ENCODE assay signal across 1 cellular context in genomic region chrX:4240541-4241194, GRCh38.
A peak's percentile ranks its signal among the peaks of the same experiment; 100 is the strongest.
TF ChIP-seq lines count a peak whose summit lies in the region.

No MANE protein-coding gene starts in this region.

TF ChIP-seq in K562, 482 proteins besides CTCF, POLR2A, EP300 and RAD21 (continued from another document and continues in another):
- no peak for TF ChIP-seq CHD7 (IDR thresholded peaks at IDR 0.05; ENCODE audit: low read depth, low read length)
- TF ChIP-seq ZNF586 (CRISPR knock-in tag; conservative IDR thresholded peaks at IDR 0.05) = no peak
- TF ChIP-seq ZBTB40 (IDR thresholded peaks at IDR 0.05) = peak; percentile 66
- no peak for TF ChIP-seq ZBTB40 (CRISPR knock-in tag; IDR thresholded peaks at IDR 0.05)
- peak; percentile 61; the same call in 1 of the 2 replicates for TF ChIP-seq GABPB1 (CRISPR knock-in tag; IDR thresholded peaks at IDR 0.05)
- no peak for TF ChIP-seq ZKSCAN8 (CRISPR knock-in tag; IDR thresholded peaks at IDR 0.05)
- no peak for TF ChIP-seq POLR2H (tag; IDR thresholded peaks at IDR 0.05; ENCODE audit: low read depth)
- no peak for TF ChIP-seq ZBTB7A (IDR thresholded peaks at IDR 0.05; ENCODE audit: borderline replicate concordance, control insufficient read depth, low read depth, low read length)
- no peak for TF ChIP-seq ZNF699 (CRISPR knock-in tag; IDR thresholded peaks at IDR 0.05; ENCODE audit: insufficient replicate concordance)
- TF ChIP-seq MYNN (IDR thresholded peaks at IDR 0.05) = no peak
- no peak for TF ChIP-seq MYNN (CRISPR knock-in tag; IDR thresholded peaks at IDR 0.05)
- no peak for TF ChIP-seq ZNF311 (CRISPR knock-in tag; IDR thresholded peaks at IDR 0.05)
- no peak for TF ChIP-seq HMGXB4 (CRISPR knock-in tag; IDR thresholded peaks at IDR 0.05)
- TF ChIP-seq ZNF583 (CRISPR knock-in tag; IDR thresholded peaks at IDR 0.05) = no peak
- 0 out of 2 replicates have a peak, but pooled peaks have one; percentile 12 for TF ChIP-seq SPI1 (IDR thresholded peaks at IDR 0.05; ENCODE audit: borderline replicate concordance, low read depth, low read length)
- TF ChIP-seq GTF2E2 (tag; IDR thresholded peaks at IDR 0.05) = no peak
- no peak for TF ChIP-seq SFPQ (IDR thresholded peaks at IDR 0.05; ENCODE audit: low read depth, low read length)
- TF ChIP-seq TCF3 (CRISPR knock-in tag; IDR thresholded peaks at IDR 0.05) = no peak
- no peak for TF ChIP-seq CREB1 (IDR thresholded peaks at IDR 0.05)
- peak; percentile 33; the same call in 1 of the 2 replicates for TF ChIP-seq CREB1 (CRISPR knock-in tag; IDR thresholded peaks at IDR 0.05)
- no peak for TF ChIP-seq TAF1 (IDR thresholded peaks at IDR 0.05; ENCODE audit: control insufficient read depth, extremely low read depth, insufficient read depth, low read length, severe bottlenecking)
- no peak for TF ChIP-seq KLF13 (tag; IDR thresholded peaks at IDR 0.05; ENCODE audit: borderline replicate concordance, low read depth)
- TF ChIP-seq ZBTB26 (CRISPR knock-in tag; IDR thresholded peaks at IDR 0.05) = no peak
- TF ChIP-seq GABPA (tag; conservative IDR thresholded peaks at IDR 0.05; ENCODE audit: low read depth) = peak; percentile 60
- no peak for TF ChIP-seq LCOR (CRISPR knock-in tag; IDR thresholded peaks at IDR 0.05)
- TF ChIP-seq ELF1 (tag; IDR thresholded peaks at IDR 0.05) = peak; percentile 62
- TF ChIP-seq HMG20A (CRISPR knock-in tag; conservative IDR thresholded peaks at IDR 0.05) = no peak
